25 cellular contexts compared by ENCODE assay signal in the genomic region with DNA sequence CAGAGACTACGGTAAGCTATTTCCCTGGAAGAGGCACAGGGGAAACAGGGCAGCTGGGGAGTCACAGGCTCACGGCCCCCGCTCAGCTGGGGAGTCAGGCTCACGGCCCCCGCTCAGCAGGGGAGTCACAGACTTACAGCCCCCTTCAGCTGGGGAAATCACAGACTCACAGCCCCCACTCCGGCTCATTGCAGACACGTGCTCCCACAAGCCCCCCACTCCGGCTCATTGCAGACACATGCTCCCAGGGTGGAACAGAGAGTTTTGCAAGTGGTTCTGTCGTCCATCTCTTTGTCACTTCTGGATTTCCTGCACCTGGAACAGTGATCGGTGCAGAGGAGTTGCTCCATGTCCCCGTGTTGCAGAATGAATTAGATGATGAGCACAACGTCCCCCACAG.
"Had no signal": no experiment of that assay in that cellular context is flagged by ENCODE, and none has a peak within 500 bp of the region (broad histone marks: within the 10 kb centered on the region; RNA-seq: fewer than 3 reads in every experiment).

No MANE protein-coding gene starts in this region.

- H3K4me1 Mint-ChIP-seq: naive B cell had no signal

- H3K36me3 ChIP-seq: colonic mucosa, esophagus squamous epithelium, gastrocnemius medialis, heart right ventricle, left lung, lower lobe of right lung had no signal

- ATAC-seq: effector memory CD8-positive, alpha-beta T cell; esophagus mucosa; gastrocnemius medialis; heart right ventricle; left cardiac atrium; left lung; left ventricle myocardium superior; lower lobe of right lung; mucosa of descending colon had no signal

- H3K36me3 Mint-ChIP-seq: mesothelial cell of epicardium, naive B cell had no signal

- H3K27me3 ChIP-seq: colonic mucosa, esophagus squamous epithelium, gastrocnemius medialis, left lung had no signal

- H3K4me1 ChIP-seq: colonic mucosa, esophagus squamous epithelium, gastrocnemius medialis, heart right ventricle, left lung, lower lobe of right lung had no signal

- H3K4me3 ChIP-seq: colonic mucosa, esophagus squamous epithelium, gastrocnemius medialis, heart right ventricle, left lung, lower lobe of right lung, mucosa of descending colon had no signal

- H3K27ac ChIP-seq: colonic mucosa, epithelial cell of prostate, esophagus squamous epithelium, gastrocnemius medialis, heart right ventricle, left lung, lower lobe of right lung had no signal

- DNase-seq: colonic mucosa; cortex of kidney; effector CD8-positive, alpha-beta T cell; effector memory CD8-positive, alpha-beta T cell; endodermal cell; erythroblast; esophagus squamous epithelium; foreskin fibroblast; foreskin melanocyte; gastrocnemius medialis; glutamatergic neuron; head of caudate nucleus; heart right ventricle; hippocampal formation; left cardiac atrium; left lung; left ventricle myocardium superior; lower lobe of right lung; mesenchymal stem cell; mucosa of descending colon; naive B cell had no signal

- H3K9me3 ChIP-seq: colonic mucosa, gastrocnemius medialis, left lung, lower lobe of right lung, mucosa of descending colon had no signal

- H3K9me3 Mint-ChIP-seq: dendritic cell treated with granulocyte-macrophage colony-stimulating factor and Interleukin-4, amounts not matched to agents 40 ng/mL and 50 ng/mL, for 4 days; effector memory CD8-positive, alpha-beta T cell had no signal

- H3K4me3 Mint-ChIP-seq: dendritic cell treated with granulocyte-macrophage colony-stimulating factor and Interleukin-4, amounts not matched to agents 40 ng/mL and 50 ng/mL, for 4 days; effector memory CD8-positive, alpha-beta T cell; endodermal cell; mesothelial cell of epicardium; naive B cell had no signal

- H3K27me3 Mint-ChIP-seq: dendritic cell treated with granulocyte-macrophage colony-stimulating factor and Interleukin-4, amounts not matched to agents 40 ng/mL and 50 ng/mL, for 4 days; naive B cell had no signal

- H3K27ac Mint-ChIP-seq: dendritic cell treated with granulocyte-macrophage colony-stimulating factor and Interleukin-4, amounts not matched to agents 40 ng/mL and 50 ng/mL, for 4 days; effector memory CD8-positive, alpha-beta T cell; endodermal cell; mesothelial cell of epicardium; naive B cell had no signal
